Comparison of ENCODE assay signal across 21 cellular contexts in genomic region chr1:204154525-204155255, GRCh38. TPM values are rescaled to one million over a fixed set of nuclear protein-coding genes. Genes with fewer than 3 reads are reported as not detected.
A peak's percentile ranks its signal among the peaks of the same experiment; 100 is the strongest.
DNase-seq lines count a peak whose midpoint lies in the region; ATAC-seq and TF ChIP-seq lines count a peak whose summit lies in the region.
"Had no signal": no experiment of that assay in that cellular context is flagged by ENCODE, and none has a peak within 500 bp of the region (broad histone marks: within the 10 kb centered on the region; RNA-seq: fewer than 3 reads in every experiment).

No MANE protein-coding gene starts in this region.

- H3K27me3 ChIP-seq in breast epithelium, result no peaks in the 10 kb centered on the region
- no peaks in the 10 kb centered on the region for H3K27me3 ChIP-seq in foreskin keratinocyte
- H3K27me3 ChIP-seq: vagina had no signal

- DNase-seq in MCF 10A (ENCODE audit: unreplicated experiment) (peak; percentile 37), breast epithelium (ENCODE audit: low spot score in 2 of 2) (no peak), NCI-H2171 (lab: John Stamatoyannopoulos, UW) (peak; percentile 54), foreskin keratinocyte (peak; percentile 76 to 85), ureter (ENCODE audit: low spot score) (peak; percentile 70), progenitor cell of endocrine pancreas (ENCODE audit: low spot score, unreplicated experiment) (no peak), kidney glomerular epithelial cell (lab: John Stamatoyannopoulos, UW) (no peak)
- DNase-seq: ACHN; activated CD4-positive, alpha-beta T cell treated with anti-CD3 and anti-CD28 coated beads, Interleukin-2, amount 50 U/mL, for 4 hours; activated naive CD8-positive, alpha-beta T cell treated with anti-CD3 and anti-CD28 coated beads, Interleukin-2, amount 10 ng/mL, durations not matched to agents 7 days and 5 days; DMS 273 treated with DMSO at 0.1 percent for 48 hours; GF-D8; H7; head of caudate nucleus; naive thymus-derived CD8-positive, alpha-beta T cell; NCI-H2029 treated with DMSO at 0.1 percent for 48 hours; NCI-H526 treated with DMSO at 0.1 percent for 48 hours; sigmoid colon had no signal

- peak; percentile 48 for ATAC-seq in foreskin keratinocyte
- ATAC-seq in HG02642 (IDR thresholded peaks at IDR 0.05; ENCODE audit: poor library complexity, unreplicated experiment), result no peak
- ATAC-seq: naive thymus-derived CD8-positive, alpha-beta T cell had no signal

- POLR2A ChIA-PET in MCF 10A (lab: Yijun Ruan, JAX), result interaction anchor here (0.6 to 2.9 kb wide), 19 partner anchors 9 to 606 kb away, joined by 3 to 22 read pairs (median 4); partner anchors contain the start of gene MDM4

- H3K4me1 Mint-ChIP-seq in MCF 10A (ENCODE audit: insufficient read depth, unreplicated experiment), result peaks cover 30% of the 10 kb centered on the region
- no peaks in the 10 kb centered on the region for H3K4me1 Mint-ChIP-seq in progenitor cell of endocrine pancreas (ENCODE audit: low read depth)

- CTCF ChIA-PET in MCF 10A (lab: Yijun Ruan, JAX), result interaction anchor here (0.6 to 18.9 kb wide), 25 partner anchors 9 to 371 kb away, joined by 3 to 505 read pairs (median 4); partner anchors contain the start of gene GOLT1A

- H3K27ac ChIP-seq in breast epithelium (no peak overlapping the region), foreskin keratinocyte (no peak overlapping the region)
- H3K27ac ChIP-seq: sigmoid colon, vagina had no signal

- no peak for TF ChIP-seq POLR2A in breast epithelium (IDR thresholded peaks at IDR 0.05)

- H3K27me3 Mint-ChIP-seq in MCF 10A (ENCODE audit: insufficient read depth, unreplicated experiment), result no peaks in the 10 kb centered on the region
- peaks cover 34% of the 10 kb centered on the region for H3K27me3 Mint-ChIP-seq in progenitor cell of endocrine pancreas
- H3K27me3 Mint-ChIP-seq: naive thymus-derived CD8-positive, alpha-beta T cell had no signal

- H3K4me3 Mint-ChIP-seq in MCF 10A (ENCODE audit: unreplicated experiment) (no peak overlapping the region), progenitor cell of endocrine pancreas (ENCODE audit: low read depth) (no peak overlapping the region)
- H3K4me3 Mint-ChIP-seq: activated naive CD8-positive, alpha-beta T cell treated with anti-CD3 and anti-CD28 coated beads, Interleukin-2, amount 10 ng/mL, durations not matched to agents 7 days and 5 days had no signal

- intact Hi-C loops in MCF 10A (cut with micrococcal nuclease) (no loop called here), breast epithelium (cut with DNase I; ENCODE audit: low total_unique reads) (loop anchor here (2.0 to 5.0 kb wide), 2 partner anchors 58 to 74 kb away; partner anchors contain the start of gene GOLT1A)

- H3K4me1 ChIP-seq in breast epithelium (peaks cover 5 to 10% of the 10 kb centered on the region in 2 donors), foreskin keratinocyte (no peaks in the 10 kb centered on the region)

- no TSS peak for BruUV-seq in MCF 10A (replicated peaks; lab: Mats Ljungman, UMichigan)

- H3K9me3 Mint-ChIP-seq in MCF 10A (ENCODE audit: unreplicated experiment) (no peaks in the 10 kb centered on the region), progenitor cell of endocrine pancreas (ENCODE audit: low read depth) (no peaks in the 10 kb centered on the region)
- H3K9me3 Mint-ChIP-seq: activated naive CD8-positive, alpha-beta T cell treated with anti-CD3 and anti-CD28 coated beads, Interleukin-2, amount 10 ng/mL, durations not matched to agents 7 days and 5 days; naive thymus-derived CD8-positive, alpha-beta T cell had no signal

- H3K4me3 ChIP-seq in breast epithelium, result no peak overlapping the region
- H3K4me3 ChIP-seq: sigmoid colon, vagina had no signal

- H3K36me3 Mint-ChIP-seq in MCF 10A (ENCODE audit: insufficient read depth, unreplicated experiment) (no peaks in the 10 kb centered on the region), progenitor cell of endocrine pancreas (ENCODE audit: insufficient read depth) (no peaks in the 10 kb centered on the region)
- H3K36me3 Mint-ChIP-seq: activated naive CD8-positive, alpha-beta T cell treated with anti-CD3 and anti-CD28 coated beads, Interleukin-2, amount 10 ng/mL, durations not matched to agents 7 days and 5 days; naive thymus-derived CD8-positive, alpha-beta T cell had no signal

- H3K36me3 ChIP-seq in breast epithelium, result no peaks in the 10 kb centered on the region
- H3K36me3 ChIP-seq: sigmoid colon, vagina had no signal

- H3K27ac Mint-ChIP-seq in MCF 10A (ENCODE audit: low read depth, unreplicated experiment) (peak overlapping the region; percentile 27), progenitor cell of endocrine pancreas (no peak overlapping the region)
- H3K27ac Mint-ChIP-seq: activated naive CD8-positive, alpha-beta T cell treated with anti-CD3 and anti-CD28 coated beads, Interleukin-2, amount 10 ng/mL, durations not matched to agents 7 days and 5 days; naive thymus-derived CD8-positive, alpha-beta T cell had no signal

- no peaks in the 10 kb centered on the region for H3K9me3 ChIP-seq in breast epithelium
- H3K9me3 ChIP-seq: sigmoid colon, vagina had no signal

- TF ChIP-seq CTCF in MCF 10A (IDR thresholded peaks at IDR 0.05; ENCODE audit: unreplicated experiment), result no peak
- no peak for TF ChIP-seq CTCF in breast epithelium (IDR thresholded peaks at IDR 0.05)
- TF ChIP-seq CTCF in foreskin keratinocyte (conservative IDR thresholded peaks at IDR 0.05), result peak; percentile 15
- no peak for TF ChIP-seq CTCF in progenitor cell of endocrine pancreas (IDR thresholded peaks at IDR 0.05; ENCODE audit: unreplicated experiment)

RNA-seq across cellular contexts. Expression of gene ETNK2, which starts 2.8 kb away (rescaled TPM):
- 6.7 and 9.5 TPM in 2 replicates for total RNA-seq in MCF 10A (2022)
- 10 to 100 TPM; 13.8 to 66.1 (median 16.8) TPM for total RNA-seq in breast epithelium
- total RNA-seq in foreskin keratinocyte, result 14.4 and 15.8 TPM in 2 replicates
- polyA plus RNA-seq in foreskin keratinocyte, result 13.1 and 14.0 TPM in 2 replicates
- 13.5 TPM for total RNA-seq in ureter
- 22.6 and 24.5 TPM in 2 replicates for total RNA-seq in progenitor cell of endocrine pancreas

RNA-seq across cellular contexts. Expression of gene REN, which starts 11.4 kb away (rescaled TPM):
- total RNA-seq in MCF 10A (2022) (not detected in 2 replicates), breast epithelium (not detected), foreskin keratinocyte (not detected in 2 replicates), ureter (0.89 TPM), progenitor cell of endocrine pancreas (not detected in 2 replicates)
- polyA plus RNA-seq in foreskin keratinocyte, result 0.06 and 0.10 TPM in 2 replicates
- total RNA-seq: activated naive CD8-positive, alpha-beta T cell treated with anti-CD3 and anti-CD28 coated beads, Interleukin-2, amount 10 ng/mL, durations not matched to agents 7 days and 5 days; H7; naive thymus-derived CD8-positive, alpha-beta T cell; sigmoid colon; subcutaneous adipose tissue; vagina had no signal
- polyA plus RNA-seq: naive thymus-derived CD8-positive, alpha-beta T cell had no signal

RNA-seq across cellular contexts. Expression of gene KISS1, which starts 41.6 kb away (rescaled TPM):
- total RNA-seq in MCF 10A (2022) (not detected in 2 replicates), breast epithelium (not detected), foreskin keratinocyte (not detected in 2 replicates), ureter (1.4 TPM), progenitor cell of endocrine pancreas (not detected in 2 replicates)
- not detected in 2 replicates for polyA plus RNA-seq in foreskin keratinocyte
- total RNA-seq: activated naive CD8-positive, alpha-beta T cell treated with anti-CD3 and anti-CD28 coated beads, Interleukin-2, amount 10 ng/mL, durations not matched to agents 7 days and 5 days; H7; naive thymus-derived CD8-positive, alpha-beta T cell; sigmoid colon; subcutaneous adipose tissue; vagina had no signal
- polyA plus RNA-seq: naive thymus-derived CD8-positive, alpha-beta T cell had no signal

RNA-seq across cellular contexts. Expression of gene GOLT1A, which starts 59.1 kb away (rescaled TPM):
- total RNA-seq in MCF 10A (2022), result 11.5 and 12.7 TPM in 2 replicates
- total RNA-seq in breast epithelium, result 1 to 10 TPM in 2 of 3 donors, not detected in 1; 3.4 to 4.6 TPM
- total RNA-seq in foreskin keratinocyte, result 0.53 and 0.85 TPM in 2 replicates
- polyA plus RNA-seq in foreskin keratinocyte, result 0.60 and 0.67 TPM in 2 replicates
- total RNA-seq in ureter, result 26.0 TPM
- 4.2 and 5.0 TPM in 2 replicates for total RNA-seq in progenitor cell of endocrine pancreas
- total RNA-seq: activated naive CD8-positive, alpha-beta T cell treated with anti-CD3 and anti-CD28 coated beads, Interleukin-2, amount 10 ng/mL, durations not matched to agents 7 days and 5 days; naive thymus-derived CD8-positive, alpha-beta T cell; sigmoid colon; subcutaneous adipose tissue; vagina had no signal

Comparison
In these comparisons a context has a peak if more than half of its experiments do, and no peak if none do; other contexts are left out.
1. DNase-seq: peak in MCF 10A (single experiment), NCI-H2171 (single experiment), foreskin keratinocyte (2 of 2) and ureter (single experiment); none in breast epithelium (0 of 2), progenitor cell of endocrine pancreas (single experiment) and kidney glomerular epithelial cell (single experiment).